In the genomic region with DNA sequence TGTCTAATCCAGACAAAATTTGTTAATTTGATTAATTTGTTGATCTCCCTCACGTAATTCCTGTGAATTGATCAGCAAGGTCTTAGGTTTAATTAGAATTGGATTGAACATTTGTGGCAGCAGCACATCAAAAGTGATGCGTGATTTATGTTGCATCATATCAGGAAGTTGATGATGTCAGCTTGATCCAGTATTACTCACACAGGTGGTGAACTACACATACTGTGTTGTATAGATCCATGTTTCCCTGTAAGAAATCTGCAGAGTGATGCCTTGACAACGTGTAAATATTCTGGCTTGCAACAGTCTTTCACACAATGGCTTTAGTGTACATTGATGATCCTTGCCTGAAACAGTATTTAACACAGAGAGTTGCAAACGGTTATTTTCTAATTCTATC, we compare ENCODE assay signal across 1 cellular context.
TF ChIP-seq lines count a peak whose summit lies in the region.

No MANE protein-coding gene starts in this region.

TF ChIP-seq in HepG2, 621 proteins besides CTCF, POLR2A, EP300 and RAD21:
- no peak for TF ChIP-seq HOXA5 (CRISPR knock-in tag; IDR thresholded peaks at IDR 0.05)
- TF ChIP-seq CEBPB (IDR thresholded peaks at IDR 0.05; ENCODE audit: borderline replicate concordance, low read depth, low read length), result peak; percentile 39; the same call in 1 of the 2 replicates
- peak; percentile 22 to 23; a peak in 1 of 4 replicates for TF ChIP-seq MAFK (conservative IDR thresholded peaks at IDR 0.05 in 1 of 2, IDR thresholded peaks at IDR 0.05 in 1 of 2; ENCODE audit: low read length in 2 of 2)
